25 cellular contexts compared by ENCODE assay signal in the genomic region with DNA sequence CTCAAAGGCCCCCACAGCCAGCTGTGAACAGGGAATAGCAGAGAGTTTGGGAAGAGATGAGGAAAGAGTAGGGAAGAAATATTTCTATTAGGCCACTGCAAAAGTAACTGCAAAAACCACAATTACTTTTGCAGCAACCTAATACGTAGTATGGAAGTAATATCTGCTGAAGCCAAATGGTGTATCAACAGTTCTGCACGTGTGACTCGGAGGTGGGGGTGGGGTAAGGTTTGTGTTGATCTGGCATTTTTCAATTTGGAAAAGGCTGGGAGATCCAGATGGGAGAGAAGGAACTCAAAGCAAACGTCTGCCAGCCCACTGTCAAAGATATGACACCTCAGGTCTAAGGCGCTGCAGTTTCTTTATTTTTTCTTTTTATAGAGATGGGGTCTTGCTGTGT. TPM values are rescaled to one million over a fixed set of nuclear protein-coding genes. Genes with fewer than 3 reads are reported as not detected.
DNase-seq lines count a peak whose midpoint lies in the region; ATAC-seq and TF ChIP-seq lines count a peak whose summit lies in the region.
"Had no signal": no experiment of that assay in that cellular context is flagged by ENCODE, and none has a peak within 500 bp of the region (broad histone marks: within the 10 kb centered on the region; RNA-seq: fewer than 3 reads in every experiment).

No MANE protein-coding gene starts in this region.

- no peaks in the 10 kb centered on the region for H3K4me1 Mint-ChIP-seq in CD4-positive, CD25-positive, alpha-beta regulatory T cell
- no peaks in the 10 kb centered on the region for H3K4me1 Mint-ChIP-seq in CD8-positive, alpha-beta memory T cell
- H3K4me1 Mint-ChIP-seq: H9 had no signal

- peaks cover 10% of the 10 kb centered on the region for H3K36me3 Mint-ChIP-seq in CD4-positive, CD25-positive, alpha-beta regulatory T cell
- H3K36me3 Mint-ChIP-seq in CD8-positive, alpha-beta memory T cell, result peaks cover 0 to 7% (median 2%) of the 10 kb centered on the region in 3 donors

- H3K27ac Mint-ChIP-seq in CD4-positive, CD25-positive, alpha-beta regulatory T cell, result peak overlapping the region in 2 of 3 donors; percentile 36 to 64
- H3K27ac Mint-ChIP-seq in CD8-positive, alpha-beta memory T cell, result no peak overlapping the region
- H3K27ac Mint-ChIP-seq: CD8-positive, alpha-beta T cell; H9; HFFc6 had no signal

- no peak overlapping the region for H3K4me3 Mint-ChIP-seq in CD4-positive, CD25-positive, alpha-beta regulatory T cell
- no peak overlapping the region for H3K4me3 Mint-ChIP-seq in CD8-positive, alpha-beta memory T cell
- H3K4me3 Mint-ChIP-seq: CD8-positive, alpha-beta T cell; H9; HFFc6 had no signal

- H3K9me3 ChIP-seq in CD4-positive, CD25-positive, alpha-beta regulatory T cell (ENCODE audit: control insufficient read depth in 2 of 2, low read length in 2 of 2), result no peaks in the 10 kb centered on the region
- H3K9me3 ChIP-seq in thyroid gland, result no peaks in the 10 kb centered on the region
- H3K9me3 ChIP-seq in CD8-positive, alpha-beta memory T cell (ENCODE audit: low read length), result no peaks in the 10 kb centered on the region
- H3K9me3 ChIP-seq: A549 had no signal

- no peaks in the 10 kb centered on the region for H3K4me1 ChIP-seq in CD4-positive, CD25-positive, alpha-beta regulatory T cell (ENCODE audit: control insufficient read depth, insufficient read depth, low read length, poor library complexity, severe bottlenecking)
- peaks cover 18 to 46% of the 10 kb centered on the region in 2 donors for H3K4me1 ChIP-seq in thyroid gland
- H3K4me1 ChIP-seq in CD8-positive, alpha-beta memory T cell (ENCODE audit: insufficient read depth, low read length), result no peaks in the 10 kb centered on the region

- H3K27ac ChIP-seq in CD4-positive, CD25-positive, alpha-beta regulatory T cell (ENCODE audit: insufficient read depth, low read length, poor library complexity, severe bottlenecking), result no peak overlapping the region
- H3K27ac ChIP-seq in RWPE1, result peak overlapping the region; percentile 97
- peak overlapping the region in 2 of 3 donors; percentile 28 to 36 for H3K27ac ChIP-seq in thyroid gland
- no peak overlapping the region for H3K27ac ChIP-seq in CD8-positive, alpha-beta memory T cell (ENCODE audit: low read depth, low read length)
- H3K27ac ChIP-seq: GM23248, SK-N-MC had no signal

- DNase-seq in CD4-positive, CD25-positive, alpha-beta regulatory T cell, result no peak
- DNase-seq in RWPE1 (ENCODE audit: low spot score), result no peak
- peak; percentile 18 for DNase-seq in fibroblast of peridontal ligament (ENCODE audit: extremely low read depth)
- DNase-seq in thyroid gland, result no peak
- no peak for DNase-seq in NCI-H524 treated with DMSO at 0.1 percent for 48 hours (lab: John Stamatoyannopoulos, UW)
- no peak for DNase-seq in CD8-positive, alpha-beta memory T cell
- DNase-seq: C1 segment of cervical spinal cord; CD8-positive, alpha-beta T cell; DMS 273 treated with DMSO at 0.1 percent for 48 hours; DMS79; EL; GDM1; GM23248; H9; HFFc6; KG1; MM.1S; NCI-H2029; NCI-H446 treated with DMSO at 0.1 percent for 48 hours; NCI-H526 treated with DMSO at 0.1 percent for 48 hours; SHP77 treated with DMSO at 0.1 percent for 48 hours had no signal

- H3K9me3 Mint-ChIP-seq in CD4-positive, CD25-positive, alpha-beta regulatory T cell, result no peaks in the 10 kb centered on the region
- no peaks in the 10 kb centered on the region for H3K9me3 Mint-ChIP-seq in CD8-positive, alpha-beta memory T cell
- H3K9me3 Mint-ChIP-seq: CD8-positive, alpha-beta T cell; H9; HFFc6 had no signal

- no peak for TF ChIP-seq POLR2A in thyroid gland (IDR thresholded peaks at IDR 0.05)

- no peaks in the 10 kb centered on the region for H3K27me3 Mint-ChIP-seq in CD4-positive, CD25-positive, alpha-beta regulatory T cell
- H3K27me3 Mint-ChIP-seq in CD8-positive, alpha-beta memory T cell, result no peaks in the 10 kb centered on the region

- intact Hi-C loops in thyroid gland (cut with DNase I), result no loop called here

- POLR2A ChIA-PET in RWPE1 (lab: Yijun Ruan, JAX; ENCODE audit: low non-redundant PET), result no interaction called here
- POLR2A ChIA-PET in CD8-positive, alpha-beta memory T cell (lab: Charles Lee), result no interaction called here

- WGBS in thyroid gland, 2 donors, result 66 to 80% methylated on average over 4 to 5 of the region's 5 CpGs

- H3K27me3 ChIP-seq in CD4-positive, CD25-positive, alpha-beta regulatory T cell (ENCODE audit: control insufficient read depth, insufficient read depth, low read length), result no peaks in the 10 kb centered on the region
- H3K27me3 ChIP-seq in thyroid gland, result no peaks in the 10 kb centered on the region
- H3K27me3 ChIP-seq in CD8-positive, alpha-beta memory T cell (ENCODE audit: insufficient read depth, low read length, poor library complexity, severe bottlenecking), result no peaks in the 10 kb centered on the region

- no peak for ATAC-seq in CD4-positive, CD25-positive, alpha-beta regulatory T cell (ENCODE audit: low read depth in 2 of 2)
- ATAC-seq in GM21619 (IDR thresholded peaks at IDR 0.05; ENCODE audit: unreplicated experiment), result no peak
- ATAC-seq: A549; CD8-positive, alpha-beta T cell; GM12878 had no signal

- TF ChIP-seq CTCF in RWPE1 (conservative IDR thresholded peaks at IDR 0.05; ENCODE audit: low read depth), result no peak
- no peak for TF ChIP-seq CTCF in thyroid gland (IDR thresholded peaks at IDR 0.05)

- no peaks in the 10 kb centered on the region for H3K36me3 ChIP-seq in CD4-positive, CD25-positive, alpha-beta regulatory T cell (ENCODE audit: control insufficient read depth, insufficient read depth, low read length)
- peaks cover 0 to 6% of the 10 kb centered on the region in 2 donors for H3K36me3 ChIP-seq in thyroid gland
- no peaks in the 10 kb centered on the region for H3K36me3 ChIP-seq in CD8-positive, alpha-beta memory T cell (ENCODE audit: insufficient read depth, low read length)

- CTCF ChIA-PET in RWPE1 (lab: Yijun Ruan, JAX), result interaction anchor here (0.7 kb wide), 1 partner anchor 365 kb away, joined by 3 read pairs; no protein-coding TSS in a partner anchor
- CTCF ChIA-PET in CD8-positive, alpha-beta memory T cell (lab: Charles Lee), result no interaction called here

- no peak overlapping the region for H3K4me3 ChIP-seq in CD4-positive, CD25-positive, alpha-beta regulatory T cell (ENCODE audit: low read depth, low read length)
- no peak overlapping the region for H3K4me3 ChIP-seq in thyroid gland (replicated peaks in 1 of 3)
- no peak overlapping the region for H3K4me3 ChIP-seq in CD8-positive, alpha-beta memory T cell (ENCODE audit: low read length)
- H3K4me3 ChIP-seq: A549, GM12878, GM23248, SK-N-MC had no signal

RNA-seq across cellular contexts. Expression of a gene that starts 11.1 kb away (rescaled TPM):
- 4.1 TPM for total RNA-seq in CD4-positive, CD25-positive, alpha-beta regulatory T cell
- polyA plus RNA-seq in CD4-positive, CD25-positive, alpha-beta regulatory T cell, result 1 to 10 TPM; 2.1 to 5.2 (median 2.9) TPM
- 10 to 100 TPM; 22.0 to 44.0 (median 31.1) TPM for total RNA-seq in thyroid gland
- 1 to 10 TPM; 5.9 to 6.4 TPM for total RNA-seq in CD8-positive, alpha-beta memory T cell
- 4.9 TPM for polyA plus RNA-seq in CD8-positive, alpha-beta memory T cell

RNA-seq across cellular contexts. Expression of a gene that starts 36.6 kb away (rescaled TPM):
- 126 TPM for total RNA-seq in CD4-positive, CD25-positive, alpha-beta regulatory T cell
- 100 to 1,000 TPM; 153 to 201 (median 187) TPM for polyA plus RNA-seq in CD4-positive, CD25-positive, alpha-beta regulatory T cell
- 100 to 1,000 TPM in 2 of 4 donors, 10 to 100 TPM in 2; 82.8 to 107 (median 99.4) TPM for total RNA-seq in thyroid gland
- 100 to 1,000 TPM; 199 to 201 TPM for total RNA-seq in CD8-positive, alpha-beta memory T cell
- polyA plus RNA-seq in CD8-positive, alpha-beta memory T cell, result 184 TPM

RNA-seq across cellular contexts. Expression of a gene that starts 43.8 kb away (rescaled TPM):
- total RNA-seq in CD4-positive, CD25-positive, alpha-beta regulatory T cell, result 8.5 TPM
- polyA plus RNA-seq in CD4-positive, CD25-positive, alpha-beta regulatory T cell, result 10 to 100 TPM in 2 of 4 donors, 1 to 10 TPM in 2; 7.7 to 23.2 (median 12.4) TPM
- total RNA-seq in thyroid gland, result 10 to 100 TPM; 26.8 to 50.4 (median 48.0) TPM
- 1 to 10 TPM; 1.4 to 1.7 TPM for total RNA-seq in CD8-positive, alpha-beta memory T cell
- polyA plus RNA-seq in CD8-positive, alpha-beta memory T cell, result 11.1 TPM

Comparison
In these comparisons a context has a peak if more than half of its experiments do, and no peak if none do; other contexts are left out.
1. H3K27ac ChIP-seq: peak in RWPE1 (single experiment) and thyroid gland (2 of 3); none in CD4-positive, CD25-positive, alpha-beta regulatory T cell (single experiment) and CD8-positive, alpha-beta memory T cell (single experiment).
2. H3K27ac Mint-ChIP-seq: peak in CD4-positive, CD25-positive, alpha-beta regulatory T cell (2 of 3); none in CD8-positive, alpha-beta memory T cell (0 of 8).